Comparison of ENCODE assay signal across 11 cellular contexts in the genomic region with DNA sequence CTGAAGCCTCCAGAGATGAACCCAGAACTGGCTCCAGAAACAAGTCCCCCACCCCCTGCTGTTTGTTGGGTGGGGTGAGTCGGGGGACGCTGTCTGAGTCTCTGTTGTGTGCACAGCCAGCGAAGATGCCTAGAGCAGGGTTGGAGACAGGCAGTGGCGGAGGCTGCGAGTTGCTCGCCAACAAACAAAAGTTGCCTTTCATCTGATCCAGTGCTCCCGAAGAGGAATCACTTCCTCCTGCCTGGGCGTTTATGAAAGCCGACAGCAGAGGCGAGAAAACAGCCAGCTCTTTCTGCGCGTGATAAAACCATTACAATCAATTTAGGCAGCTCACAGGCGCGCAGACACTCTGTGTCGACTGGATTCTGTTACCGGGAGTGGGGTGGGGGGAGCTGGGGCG.
A peak's percentile ranks its signal among the peaks of the same experiment; 100 is the strongest.
DNase-seq lines count a peak whose midpoint lies in the region; ATAC-seq and TF ChIP-seq lines count a peak whose summit lies in the region.
"Had no signal": no experiment of that assay in that cellular context is flagged by ENCODE, and none has a peak within 500 bp of the region (broad histone marks: within the 10 kb centered on the region; RNA-seq: fewer than 3 reads in every experiment).

No MANE protein-coding gene starts in this region.

- TF ChIP-seq CTCF in brain (conservative IDR thresholded peaks at IDR 0.05) (no peak), left lung (IDR thresholded peaks at IDR 0.05) (no peak), WERI-Rb-1 (IDR thresholded peaks at IDR 0.05; ENCODE audit: low read depth, low read length) (no peak)

- peaks cover 12% of the 10 kb centered on the region for H3K4me1 Mint-ChIP-seq in brain

- peak; percentile 27 for ATAC-seq in left lung
- no peak for ATAC-seq in HG03175 (IDR thresholded peaks at IDR 0.05; ENCODE audit: unreplicated experiment)

- H3K36me3 ChIP-seq in left lung = no peaks in the 10 kb centered on the region
- H3K36me3 ChIP-seq in stomach smooth muscle (ENCODE audit: control insufficient read depth in 2 of 2, insufficient read depth in 2 of 2, low read length in 2 of 2) = no peaks in the 10 kb centered on the region
- H3K36me3 ChIP-seq in WERI-Rb-1 = no peaks in the 10 kb centered on the region
- H3K36me3 ChIP-seq: lower lobe of right lung, spleen had no signal

- no peaks in the 10 kb centered on the region for H3K9me3 ChIP-seq in left lung
- H3K9me3 ChIP-seq in stomach smooth muscle (ENCODE audit: control insufficient read depth in 2 of 2, low read length in 2 of 2) = peaks cover 0 to 2% of the 10 kb centered on the region in 2 donors
- H3K9me3 ChIP-seq in WERI-Rb-1 (ENCODE audit: severe bottlenecking) = no peaks in the 10 kb centered on the region
- H3K9me3 ChIP-seq: lower lobe of right lung, spleen had no signal

- H3K27ac ChIP-seq in left lung (no peak overlapping the region), stomach smooth muscle (ENCODE audit: low read length) (no peak overlapping the region), WERI-Rb-1 (no peak overlapping the region)
- H3K27ac ChIP-seq: lower lobe of right lung, spleen had no signal

- H3K4me1 ChIP-seq in left lung (no peaks in the 10 kb centered on the region), stomach smooth muscle (ENCODE audit: control insufficient read depth, insufficient read depth, low read length) (peaks cover 8% of the 10 kb centered on the region)
- H3K4me1 ChIP-seq: lower lobe of right lung, spleen had no signal

- H3K27me3 ChIP-seq in left lung (peaks cover 0 to 28% of the 10 kb centered on the region in 2 donors), stomach smooth muscle (ENCODE audit: control insufficient read depth in 1 of 2, insufficient read depth in 2 of 2, low read length in 2 of 2) (peaks cover 20 to 34% of the 10 kb centered on the region in 2 donors), WERI-Rb-1 (ENCODE audit: insufficient read depth, low read depth, severe bottlenecking) (peaks cover 10% of the 10 kb centered on the region)

- H3K9me3 Mint-ChIP-seq in brain = peaks cover 0 to 3% (median 0%) of the 10 kb centered on the region in 5 experiments

- DNase-seq in HuH-7 (ENCODE audit: low spot score) (peak; percentile 6), left lung (no peak), 8988T (no peak), WERI-Rb-1 (no peak)
- DNase-seq: lower lobe of right lung; NCI-H524 treated with DMSO at 0.1 percent for 48 hours; spleen; stimulated activated CD8-positive, alpha-beta memory T cell treated with anti-CD3 and anti-CD28 coated beads, Interleukin-4, amount 100 ng/mL, for 48 hours had no signal

- H3K27ac Mint-ChIP-seq in brain = peak overlapping the region in 3 of 5 experiments; percentile 1 to 73 (median 25)

- no peak overlapping the region for H3K9ac ChIP-seq in stomach smooth muscle (ENCODE audit: low read length in 2 of 2)

- H3K4me3 Mint-ChIP-seq in brain = peak overlapping the region in 4 of 5 experiments; percentile 28 to 61 (median 59)

- intact Hi-C loops in left lung (cut with DNase I) = no loop called here

- H3K4me3 ChIP-seq in left lung (no peak overlapping the region), stomach smooth muscle (ENCODE audit: low read length in 2 of 2) (peak overlapping the region; percentile 12 to 52), WERI-Rb-1 (ENCODE audit: low read depth, low read length) (no peak overlapping the region)

- peaks cover 5% of the 10 kb centered on the region for H3K27me3 Mint-ChIP-seq in brain

- H3K36me3 Mint-ChIP-seq in brain = no peaks in the 10 kb centered on the region

Comparison
In these comparisons a context has a peak if more than half of its experiments do, and no peak if none do; other contexts are left out.
1. H3K4me3 ChIP-seq: peak in stomach smooth muscle (2 of 2); none in left lung (0 of 2) and WERI-Rb-1 (single experiment).